8 cellular contexts compared by ENCODE assay signal in the genomic region with DNA sequence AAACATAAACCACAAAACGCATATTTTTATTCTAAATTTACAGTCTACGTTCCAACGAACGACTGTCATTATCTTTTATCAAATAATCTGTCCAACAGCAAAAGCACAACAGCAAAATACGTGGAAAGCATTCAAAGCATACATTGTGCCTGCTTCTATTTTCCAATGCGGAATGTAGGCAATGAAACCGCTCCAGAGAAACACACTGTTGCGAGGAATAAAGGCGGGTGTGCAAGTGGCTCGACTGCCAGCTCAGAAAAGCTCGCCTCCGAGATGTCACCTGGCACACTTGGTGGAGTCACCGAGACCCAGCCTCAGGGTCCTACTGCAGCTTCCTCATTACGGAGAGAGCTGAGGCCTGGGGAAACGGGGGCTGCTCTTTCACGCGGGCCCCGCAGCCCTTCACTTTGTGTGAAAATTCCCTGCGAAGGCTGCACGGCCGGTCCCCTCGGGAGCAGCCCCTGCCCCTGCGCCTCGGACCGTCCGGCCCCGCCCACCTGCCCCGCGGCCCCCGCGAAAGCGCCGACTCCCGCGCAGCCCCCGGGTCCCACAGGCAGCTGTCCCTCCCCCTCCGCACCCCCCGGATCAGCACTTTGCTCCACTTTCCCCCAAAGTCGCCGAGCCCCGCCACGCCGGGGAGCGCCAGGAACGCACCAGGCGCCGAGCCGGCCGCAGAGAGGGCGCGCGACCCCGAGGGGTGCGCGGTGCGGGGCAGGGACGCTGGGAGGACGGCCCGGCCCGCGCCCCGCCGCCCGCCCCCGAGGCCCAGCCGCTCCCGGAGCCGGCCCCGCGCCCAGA. TPM values are rescaled to one million over a fixed set of nuclear protein-coding genes. Genes with fewer than 3 reads are reported as not detected.
DNase-seq lines count a peak whose midpoint lies in the region; ATAC-seq and TF ChIP-seq lines count a peak whose summit lies in the region.

No MANE protein-coding gene starts in this region.

- no peak for TF ChIP-seq POLR2A in ovary (IDR thresholded peaks at IDR 0.05)

- no peaks in the 10 kb centered on the region for H3K9me3 ChIP-seq in CD8-positive, alpha-beta memory T cell (ENCODE audit: low read length)
- H3K9me3 ChIP-seq in cardiac muscle cell (ENCODE audit: low read depth) (no peaks in the 10 kb centered on the region), ovary (no peaks in the 10 kb centered on the region)

- H3K27ac Mint-ChIP-seq in CD8-positive, alpha-beta memory T cell = peak overlapping the region; percentile 75 to 95 (median 84)
- H3K27ac Mint-ChIP-seq in activated naive CD4-positive, alpha-beta T cell treated with anti-CD3 and anti-CD28 coated beads, Interleukin-2, amount 50 U/mL, for 72 hours = peak overlapping the region; percentile 88
- H3K27ac Mint-ChIP-seq in type B pancreatic cell = peak overlapping the region; percentile 51

- no peak for TF ChIP-seq EP300 in ovary (IDR thresholded peaks at IDR 0.05)

- peaks cover 64% of the 10 kb centered on the region for H3K4me1 ChIP-seq in CD8-positive, alpha-beta memory T cell (ENCODE audit: insufficient read depth, low read length)
- no peaks in the 10 kb centered on the region for H3K4me1 ChIP-seq in cardiac muscle cell (ENCODE audit: low read depth)
- no peaks in the 10 kb centered on the region for H3K4me1 ChIP-seq in ovary (ENCODE audit: insufficient read depth)

- no peaks in the 10 kb centered on the region for H3K27me3 ChIP-seq in CD8-positive, alpha-beta memory T cell (ENCODE audit: insufficient read depth, low read length, poor library complexity, severe bottlenecking)
- H3K27me3 ChIP-seq in cardiac muscle cell (peaks cover 40% of the 10 kb centered on the region), ovary (no peaks in the 10 kb centered on the region)

- peaks cover 68 to 79% (median 76%) of the 10 kb centered on the region in 3 donors for H3K4me1 Mint-ChIP-seq in CD8-positive, alpha-beta memory T cell
- H3K4me1 Mint-ChIP-seq in type B pancreatic cell (ENCODE audit: unreplicated experiment) = peaks cover 8% of the 10 kb centered on the region

- intact Hi-C loops in ovary (cut with DNase I) = loop anchor here in 1 of 4 donors (5.0 kb wide), 1 partner anchor 92 kb away; no protein-coding TSS in a partner anchor

- H3K27me3 Mint-ChIP-seq in CD8-positive, alpha-beta memory T cell = no peaks in the 10 kb centered on the region
- H3K27me3 Mint-ChIP-seq in type B pancreatic cell = peaks cover 32% of the 10 kb centered on the region

- no peaks in the 10 kb centered on the region for H3K36me3 ChIP-seq in CD8-positive, alpha-beta memory T cell (ENCODE audit: insufficient read depth, low read length)
- H3K36me3 ChIP-seq in cardiac muscle cell (no peaks in the 10 kb centered on the region), ovary (no peaks in the 10 kb centered on the region)

- peak; percentile 29 to 74 (median 55) for DNase-seq in CD8-positive, alpha-beta memory T cell
- DNase-seq in RPMI8226 = peak; percentile 74
- peak; percentile 56 to 62 for DNase-seq in activated naive CD4-positive, alpha-beta T cell treated with anti-CD3 and anti-CD28 coated beads, Interleukin-2, amount 50 U/mL, for 72 hours (ENCODE audit: low spot score in 2 of 2)
- DNase-seq in cardiac muscle cell (ENCODE audit: low read depth in 1 of 2, low spot score in 1 of 2) = peak in 1 of 2 donors; percentile 50
- peak in 4 of 5 donors; percentile 27 to 53 (median 42) for DNase-seq in ovary
- DNase-seq in type B pancreatic cell (ENCODE audit: extremely low spot score, unreplicated experiment) = peak; percentile 69

- H3K4me3 Mint-ChIP-seq in CD8-positive, alpha-beta memory T cell = peak overlapping the region; percentile 84 to 96 (median 88)
- H3K4me3 Mint-ChIP-seq in type B pancreatic cell = peak overlapping the region; percentile 87

- POLR2A ChIA-PET in CD8-positive, alpha-beta memory T cell (lab: Charles Lee) = interaction anchor here (0.7 to 6.4 kb wide), 14 partner anchors 18 to 99 kb away, joined by 3 to 94 read pairs (median 4); no protein-coding TSS in a partner anchor

- H3K9me3 Mint-ChIP-seq in CD8-positive, alpha-beta memory T cell = no peaks in the 10 kb centered on the region
- H3K9me3 Mint-ChIP-seq in activated naive CD4-positive, alpha-beta T cell treated with anti-CD3 and anti-CD28 coated beads, Interleukin-2, amount 50 U/mL, for 72 hours = peaks cover 4 to 7% of the 10 kb centered on the region in 2 donors
- H3K9me3 Mint-ChIP-seq in type B pancreatic cell = peaks cover 5% of the 10 kb centered on the region

- ATAC-seq in HG03159 (IDR thresholded peaks at IDR 0.05; ENCODE audit: unreplicated experiment) = peak; percentile 39
- peak; percentile 27 to 35 for ATAC-seq in activated naive CD4-positive, alpha-beta T cell treated with anti-CD3 and anti-CD28 coated beads, Interleukin-2, amount 50 U/mL, for 72 hours
- ATAC-seq in HG03039 (IDR thresholded peaks at IDR 0.05; ENCODE audit: unreplicated experiment) = no peak

- peak overlapping the region; percentile 32 for H3K27ac ChIP-seq in CD8-positive, alpha-beta memory T cell (ENCODE audit: low read depth, low read length)
- H3K27ac ChIP-seq in cardiac muscle cell = no peak overlapping the region
- peak overlapping the region; percentile 47 to 64 for H3K27ac ChIP-seq in ovary

- WGBS in ovary, 3 donors = 1% methylated on average over 33 to 69 of the region's 70 CpGs

- TF ChIP-seq CTCF in cardiac muscle cell (IDR thresholded peaks at IDR 0.05; ENCODE audit: low read depth, low read length) (no peak), ovary (IDR thresholded peaks at IDR 0.05) (no peak), type B pancreatic cell (conservative IDR thresholded peaks at IDR 0.05) (no peak)

- H3K36me3 Mint-ChIP-seq in CD8-positive, alpha-beta memory T cell = peaks cover 0 to 37% (median 5%) of the 10 kb centered on the region in 3 donors
- H3K36me3 Mint-ChIP-seq in activated naive CD4-positive, alpha-beta T cell treated with anti-CD3 and anti-CD28 coated beads, Interleukin-2, amount 50 U/mL, for 72 hours = peaks cover 22 to 52% of the 10 kb centered on the region in 2 donors
- peaks cover 4% of the 10 kb centered on the region for H3K36me3 Mint-ChIP-seq in type B pancreatic cell

- CTCF ChIA-PET in CD8-positive, alpha-beta memory T cell (lab: Charles Lee) = interaction anchor here (1.1 to 5.1 kb wide), 15 partner anchors 10 to 107 kb away, joined by 3 to 33 read pairs (median 5); no protein-coding TSS in a partner anchor

- peak overlapping the region; percentile 72 for H3K4me3 ChIP-seq in CD8-positive, alpha-beta memory T cell (ENCODE audit: low read length)
- H3K4me3 ChIP-seq in cardiac muscle cell (peak overlapping the region; percentile 81), ovary (peak overlapping the region; percentile 88)

RNA-seq across cellular contexts. Expression of gene MGAT4A, which starts 0.7 kb away (rescaled TPM):
- 10 to 100 TPM; 65.2 to 66.8 TPM for total RNA-seq in CD8-positive, alpha-beta memory T cell
- polyA plus RNA-seq in CD8-positive, alpha-beta memory T cell = 211 TPM
- total RNA-seq in activated naive CD4-positive, alpha-beta T cell treated with anti-CD3 and anti-CD28 coated beads, Interleukin-2, amount 50 U/mL, for 72 hours = 10 to 100 TPM; 59.1 to 95.6 TPM
- 3.6 and 4.1 TPM in 2 replicates for total RNA-seq in cardiac muscle cell
- 5.8 and 7.4 TPM in 2 replicates for polyA plus RNA-seq in cardiac muscle cell
- total RNA-seq in ovary = 10 to 100 TPM in 5 of 7 donors, 1 to 10 TPM in 2; 8.3 to 14.7 (median 13.6) TPM
- polyA plus RNA-seq in ovary = 1 to 10 TPM; 3.9 to 9.5 TPM
- total RNA-seq in type B pancreatic cell (ENCODE audit: low replicate concordance) = 32.5 and 60.0 TPM in 2 replicates
